In genomic region chr13:98575009-98575866, GRCh38 we compare ENCODE assay signal across 8 cellular contexts. TPM values are rescaled to one million over a fixed set of nuclear protein-coding genes. Genes with fewer than 3 reads are reported as not detected.
DNase-seq lines count a peak whose midpoint lies in the region; ATAC-seq and TF ChIP-seq lines count a peak whose summit lies in the region.

No MANE protein-coding gene starts in this region.

- no peaks in the 10 kb centered on the region for H3K27me3 ChIP-seq in RWPE2 (ENCODE audit: insufficient read depth, poor library complexity, severe bottlenecking)
- H3K27me3 ChIP-seq in esophagus squamous epithelium = no peaks in the 10 kb centered on the region

- H3K4me3 ChIP-seq in GM12865 (ENCODE audit: low read depth, low read length) = peak overlapping the region; percentile 75
- peak overlapping the region; percentile 66 for H3K4me3 ChIP-seq in RWPE2 (ENCODE audit: severe bottlenecking)
- peak overlapping the region; percentile 69 to 99 (median 98) for H3K4me3 ChIP-seq in esophagus squamous epithelium
- peak overlapping the region; percentile 96 for H3K4me3 ChIP-seq in retinal pigment epithelial cell (ENCODE audit: low read length)

- peaks cover 11% of the 10 kb centered on the region for H3K36me3 ChIP-seq in RWPE2 (ENCODE audit: low read depth)
- H3K36me3 ChIP-seq in esophagus squamous epithelium = no peaks in the 10 kb centered on the region

- H3K4me1 ChIP-seq in RWPE2 (ENCODE audit: insufficient read depth, poor library complexity, severe bottlenecking) (peaks cover 45% of the 10 kb centered on the region), esophagus squamous epithelium (peaks cover 43 to 67% (median 47%) of the 10 kb centered on the region in 3 donors)

- H3K9me3 ChIP-seq in RWPE2 (ENCODE audit: severe bottlenecking) = no peaks in the 10 kb centered on the region
- no peaks in the 10 kb centered on the region for H3K9me3 ChIP-seq in esophagus squamous epithelium

- WGBS in esophagus squamous epithelium, 2 donors = 8 to 19% methylated on average over 10 of the region's 10 CpGs

- ATAC-seq in RWPE2 (ENCODE audit: low read depth) = no peak

- TF ChIP-seq CTCF in GM12865 (IDR thresholded peaks at IDR 0.05; ENCODE audit: insufficient read depth, low read depth, low read length, missing control alignments) (no peak), RWPE2 (IDR thresholded peaks at IDR 0.05; ENCODE audit: poor library complexity, severe bottlenecking) (no peak), esophagus squamous epithelium (IDR thresholded peaks at IDR 0.05) (no peak), retinal pigment epithelial cell (conservative IDR thresholded peaks at IDR 0.05; ENCODE audit: low read depth, low read length) (no peak)

- H3K27ac ChIP-seq in RWPE2 (ENCODE audit: poor library complexity, severe bottlenecking) = peak overlapping the region; percentile 92
- peak overlapping the region; percentile 96 to 100 (median 99) for H3K27ac ChIP-seq in esophagus squamous epithelium

- no peak for TF ChIP-seq POLR2A in esophagus squamous epithelium (IDR thresholded peaks at IDR 0.05)

- intact Hi-C loops in esophagus squamous epithelium (cut with DNase I) = loop anchor here (5.0 kb wide), 1 partner anchor 98 kb away; no protein-coding TSS in a partner anchor

- DNase-seq in GM12865 (ENCODE audit: low read depth) = no peak
- no peak for DNase-seq in RWPE2 (ENCODE audit: low spot score)
- DNase-seq in esophagus squamous epithelium (lab: John Stamatoyannopoulos, UW) = no peak
- peak; percentile 60 for DNase-seq in retinal pigment epithelial cell (ENCODE audit: low read depth)
- DNase-seq in middle frontal gyrus (ENCODE audit: extremely low spot score, low spot score) = no peak
- no peak for DNase-seq in stimulated activated naive CD4-positive, alpha-beta T cell treated with Interleukin-2 at 50 U/mL for 16 hours (lab: John Stamatoyannopoulos, UW)
- DNase-seq in NCI-H345 treated with DMSO at 0.1 percent for 48 hours (lab: John Stamatoyannopoulos, UW; ENCODE audit: unreplicated experiment) = no peak
- DNase-seq in CD1c-positive myeloid dendritic cell (ENCODE audit: extremely low spot score) = no peak

RNA-seq across cellular contexts. Expression of gene STK24, which starts 1.7 kb away (rescaled TPM):
- 100 to 1,000 TPM; 119 to 156 (median 130) TPM for total RNA-seq in esophagus squamous epithelium
